In genomic region chr1:38009841-38010180, GRCh38 we compare ENCODE assay signal across 11 cellular contexts. TPM values are rescaled to one million over a fixed set of nuclear protein-coding genes. Genes with fewer than 3 reads are reported as not detected.
DNase-seq lines count a peak whose midpoint lies in the region; TF ChIP-seq lines count a peak whose summit lies in the region.
"Had no signal": no experiment of that assay in that cellular context is flagged by ENCODE, and none has a peak within 500 bp of the region (broad histone marks: within the 10 kb centered on the region; RNA-seq: fewer than 3 reads in every experiment).

No MANE protein-coding gene starts in this region.

- H3K4me1 ChIP-seq in skeletal muscle satellite cell (ENCODE audit: control insufficient read depth, insufficient read depth, low read length): peaks cover 33% of the 10 kb centered on the region

- H3K4me1 Mint-ChIP-seq in activated T-cell treated with anti-CD3 and anti-CD28 coated beads, Interleukin-2, amount 50 U/mL, for 24 hours (ENCODE audit: low read depth): peaks cover 62% of the 10 kb centered on the region
- peaks cover 44% of the 10 kb centered on the region for H3K4me1 Mint-ChIP-seq in dendritic cell treated with granulocyte-macrophage colony-stimulating factor and Interleukin-4, amounts not matched to agents 40 ng/mL and 50 ng/mL, for 4 days (ENCODE audit: low read depth)

- no peaks in the 10 kb centered on the region for H3K36me3 ChIP-seq in skeletal muscle satellite cell (ENCODE audit: insufficient read depth, low read length)

- no peak overlapping the region for H3K4me2 ChIP-seq in skeletal muscle satellite cell (ENCODE audit: low read length)

- POLR2A ChIA-PET in RWPE1 (lab: Yijun Ruan, JAX; ENCODE audit: low non-redundant PET): no interaction called here

- no peak for DNase-seq in activated T-cell treated with anti-CD3 and anti-CD28 coated beads, Interleukin-2, amount 50 U/mL, for 24 hours
- no peak for DNase-seq in activated T-cell treated with anti-CD3 and anti-CD28 coated beads for 4 hours
- no peak for DNase-seq in RWPE1 (ENCODE audit: low spot score)
- no peak for DNase-seq in NCI-H1436 (lab: John Stamatoyannopoulos, UW)
- DNase-seq in retina: no peak
- DNase-seq in ecto neural progenitor cell (ENCODE audit: low spot score): no peak
- DNase-seq: amygdala, NCI-H1417 treated with DMSO at 0.1 percent for 48 hours had no signal

- peak overlapping the region; percentile 60 for H3K27ac ChIP-seq in RWPE1

- no peaks in the 10 kb centered on the region for H3K27me3 ChIP-seq in skeletal muscle satellite cell (ENCODE audit: control insufficient read depth, insufficient read depth, low read length)

- peaks cover 28% of the 10 kb centered on the region for H3K36me3 Mint-ChIP-seq in activated T-cell treated with anti-CD3 and anti-CD28 coated beads, Interleukin-2, amount 50 U/mL, for 24 hours (ENCODE audit: low read depth)
- peaks cover 16% of the 10 kb centered on the region for H3K36me3 Mint-ChIP-seq in dendritic cell treated with granulocyte-macrophage colony-stimulating factor and Interleukin-4, amounts not matched to agents 40 ng/mL and 50 ng/mL, for 4 days (ENCODE audit: low read depth)

- peak overlapping the region; percentile 53 for H3K4me3 Mint-ChIP-seq in activated T-cell treated with anti-CD3 and anti-CD28 coated beads, Interleukin-2, amount 50 U/mL, for 24 hours
- H3K4me3 Mint-ChIP-seq in dendritic cell treated with granulocyte-macrophage colony-stimulating factor and Interleukin-4, amounts not matched to agents 40 ng/mL and 50 ng/mL, for 4 days: no peak overlapping the region

- peak overlapping the region; percentile 98 for H3K27ac Mint-ChIP-seq in activated T-cell treated with anti-CD3 and anti-CD28 coated beads, Interleukin-2, amount 50 U/mL, for 24 hours
- H3K27ac Mint-ChIP-seq in dendritic cell treated with granulocyte-macrophage colony-stimulating factor and Interleukin-4, amounts not matched to agents 40 ng/mL and 50 ng/mL, for 4 days: peak overlapping the region; percentile 81

- no peaks in the 10 kb centered on the region for H3K27me3 Mint-ChIP-seq in activated T-cell treated with anti-CD3 and anti-CD28 coated beads, Interleukin-2, amount 50 U/mL, for 24 hours
- no peaks in the 10 kb centered on the region for H3K27me3 Mint-ChIP-seq in dendritic cell treated with granulocyte-macrophage colony-stimulating factor and Interleukin-4, amounts not matched to agents 40 ng/mL and 50 ng/mL, for 4 days

- H3K9ac ChIP-seq in skeletal muscle satellite cell (ENCODE audit: low read depth, low read length): peak overlapping the region; percentile 25

- H3K9me3 ChIP-seq in skeletal muscle satellite cell (replicated peaks; ENCODE audit: low read length): no peaks in the 10 kb centered on the region

- TF ChIP-seq CTCF in RWPE1 (conservative IDR thresholded peaks at IDR 0.05; ENCODE audit: low read depth): no peak

- intact Hi-C loops in dendritic cell treated with granulocyte-macrophage colony-stimulating factor and Interleukin-4, amounts not matched to agents 40 ng/mL and 50 ng/mL, for 4 days (cut with micrococcal nuclease): loop anchor here (10.0 kb wide), 1 partner anchor 315 kb away; the partner anchor contains the start of gene CDCA8

- H3K4me3 ChIP-seq in skeletal muscle satellite cell (ENCODE audit: low read length): no peak overlapping the region

- CTCF ChIA-PET in RWPE1 (lab: Yijun Ruan, JAX): interaction anchor here (0.6 to 0.7 kb wide), 2 partner anchors 487 to 1037 kb away, joined by 3 to 4 read pairs; no protein-coding TSS in a partner anchor

- peaks cover 4% of the 10 kb centered on the region for H3K9me3 Mint-ChIP-seq in activated T-cell treated with anti-CD3 and anti-CD28 coated beads, Interleukin-2, amount 50 U/mL, for 24 hours
- H3K9me3 Mint-ChIP-seq in dendritic cell treated with granulocyte-macrophage colony-stimulating factor and Interleukin-4, amounts not matched to agents 40 ng/mL and 50 ng/mL, for 4 days: no peaks in the 10 kb centered on the region

RNA-seq across cellular contexts. Expression of gene UTP11, which starts 2.7 kb away (rescaled TPM):
- total RNA-seq in skeletal muscle satellite cell (2012; rRNA removed): 61.4 and 67.7 TPM in 2 replicates

RNA-seq across cellular contexts. Expression of gene FHL3, which starts 4.5 kb away (rescaled TPM):
- 13.1 and 17.2 TPM in 2 replicates for total RNA-seq in skeletal muscle satellite cell (2012; rRNA removed)

RNA-seq across cellular contexts. Expression of gene SF3A3, which starts 20.0 kb away (rescaled TPM):
- total RNA-seq in skeletal muscle satellite cell (2012; rRNA removed): 77.5 and 94.6 TPM in 2 replicates

RNA-seq across cellular contexts. Expression of gene POU3F1, which starts 36.8 kb away (rescaled TPM):
- 0.22 TPM in 1 of 2 replicates, not detected in the other for total RNA-seq in skeletal muscle satellite cell (2012; rRNA removed)
- total RNA-seq: pulmonary artery endothelial cell had no signal
